1 cellular context compared by ENCODE assay signal in genomic region chr3:98972155-98972554, GRCh38.
TF ChIP-seq lines count a peak whose summit lies in the region.

No MANE protein-coding gene starts in this region.

TF ChIP-seq in HCT116, 20 proteins besides CTCF, POLR2A, EP300 and RAD21 (continued from another document):
- TF ChIP-seq SRF (IDR thresholded peaks at IDR 0.05; ENCODE audit: low read depth) (no peak), JUND (IDR thresholded peaks at IDR 0.05) (peak; percentile 56), EGR1 (IDR thresholded peaks at IDR 0.05; ENCODE audit: low read depth) (0 out of 2 replicates have a peak, but pooled peaks have one; percentile 34), SP1 (IDR thresholded peaks at IDR 0.05; ENCODE audit: low read depth) (peak; percentile 83)
